In the genomic region with DNA sequence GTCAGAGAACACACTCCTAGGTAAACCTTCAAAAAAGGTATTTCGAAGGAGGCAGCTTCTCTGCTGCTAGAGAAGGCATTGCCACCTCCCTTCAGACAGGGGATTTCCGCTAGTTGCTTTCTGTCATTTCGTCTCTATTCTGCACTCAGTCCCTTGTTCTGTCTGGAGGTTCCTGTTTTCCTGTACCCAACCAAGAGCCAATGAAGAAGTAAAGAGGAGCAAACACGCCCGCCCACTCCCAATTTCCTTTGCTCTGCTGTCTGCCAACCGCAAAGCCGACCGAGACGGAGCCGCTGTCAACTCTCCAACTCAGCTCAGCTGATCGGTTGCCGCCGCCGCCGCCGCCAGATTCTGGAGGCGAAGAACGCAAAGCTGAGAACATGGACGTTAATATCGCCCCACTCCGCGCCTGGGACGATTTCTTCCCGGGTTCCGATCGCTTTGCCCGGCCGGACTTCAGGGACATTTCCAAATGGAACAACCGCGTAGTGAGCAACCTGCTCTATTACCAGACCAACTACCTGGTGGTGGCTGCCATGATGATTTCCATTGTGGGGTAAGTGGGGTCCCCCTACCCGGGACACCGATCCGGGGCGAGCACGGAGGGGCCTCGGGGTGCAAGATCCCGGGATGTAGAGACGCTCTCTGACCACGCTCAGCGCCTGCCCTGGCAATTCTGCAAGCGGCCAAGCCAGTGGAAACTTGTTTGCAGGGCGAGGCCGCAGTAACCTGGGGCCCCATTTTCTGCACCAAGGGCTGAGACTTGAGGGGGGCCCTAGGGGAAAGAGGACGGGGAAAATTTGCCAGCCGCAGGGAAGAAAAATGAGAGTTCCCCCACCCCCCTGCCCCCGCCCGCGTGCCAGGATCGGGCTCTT, we compare ENCODE assay signal across 8 cellular contexts. TPM values are rescaled to one million over a fixed set of nuclear protein-coding genes. Genes with fewer than 3 reads are reported as not detected.
DNase-seq lines count a peak whose midpoint lies in the region; ATAC-seq, FAIRE-seq and TF ChIP-seq lines count a peak whose summit lies in the region.

A gene with protein sequence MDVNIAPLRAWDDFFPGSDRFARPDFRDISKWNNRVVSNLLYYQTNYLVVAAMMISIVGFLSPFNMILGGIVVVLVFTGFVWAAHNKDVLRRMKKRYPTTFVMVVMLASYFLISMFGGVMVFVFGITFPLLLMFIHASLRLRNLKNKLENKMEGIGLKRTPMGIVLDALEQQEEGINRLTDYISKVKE (plus strand): TSS at position 270 of the 875 bp plus-strand sequence. CDS start 111 bp downstream, at position 381.

- H3K4me3 ChIP-seq in breast epithelium (peak within 1 kb of the TSS; percentile 91 to 94 (median 94)), iPS-20b (ENCODE audit: low read length) (peak within 1 kb of the TSS; percentile 81), small intestine (ENCODE audit: low read depth in 1 of 2, low read length in 2 of 2) (peak within 1 kb of the TSS; percentile 91 to 99)

- H3K27me3 ChIP-seq in breast epithelium (no peaks in the 10 kb centered on the region), iPS-20b (ENCODE audit: insufficient read depth, low read length) (0 out of 2 replicates have a peak, but pooled peaks cover 4% of the 10 kb centered on the region), small intestine (ENCODE audit: control insufficient read depth in 2 of 2, insufficient read depth in 2 of 2, low read length in 2 of 2) (no peaks in the 10 kb centered on the region)

- peak; percentile 34 for ATAC-seq in GM18520 (IDR thresholded peaks at IDR 0.05; ENCODE audit: unreplicated experiment)
- ATAC-seq in HG03064 (IDR thresholded peaks at IDR 0.05; ENCODE audit: low read depth, unreplicated experiment), result peak; percentile 34

- peak within 1 kb of the TSS; percentile 97 for H3K27ac ChIP-seq in VCaP
- H3K27ac ChIP-seq in breast epithelium, result peak within 1 kb of the TSS; percentile 92 to 96
- no peak within 1 kb of the TSS for H3K27ac ChIP-seq in iPS-20b (ENCODE audit: low read length)
- peak within 1 kb of the TSS; percentile 91 to 98 for H3K27ac ChIP-seq in small intestine (ENCODE audit: low read depth in 1 of 2, low read length in 1 of 2)

- no peaks in the 10 kb centered on the region for H3K9me3 ChIP-seq in breast epithelium
- no peaks in the 10 kb centered on the region for H3K9me3 ChIP-seq in iPS-20b (ENCODE audit: insufficient read depth, low read depth, low read length)
- no peaks in the 10 kb centered on the region for H3K9me3 ChIP-seq in small intestine (ENCODE audit: control insufficient read depth, low read depth)

- intact Hi-C loops in breast epithelium (cut with DNase I; ENCODE audit: low total_unique reads), result no loop called here

- H3K4me1 ChIP-seq in breast epithelium, result peaks cover 0 to 30% of the 10 kb centered on the region in 2 donors
- peaks cover 30% of the 10 kb centered on the region for H3K4me1 ChIP-seq in iPS-20b (ENCODE audit: insufficient read depth, low read length)
- H3K4me1 ChIP-seq in small intestine (ENCODE audit: control insufficient read depth in 2 of 2, insufficient read depth in 1 of 2, low read depth in 1 of 2, low read length in 1 of 2), result peaks cover 5 to 28% of the 10 kb centered on the region in 2 donors

- no peaks in the 10 kb centered on the region for H3K36me3 ChIP-seq in breast epithelium
- no peaks in the 10 kb centered on the region for H3K36me3 ChIP-seq in iPS-20b (ENCODE audit: insufficient read depth, low read depth, low read length)
- no peaks in the 10 kb centered on the region for H3K36me3 ChIP-seq in small intestine (ENCODE audit: control insufficient read depth in 2 of 2, insufficient read depth in 2 of 2, low read length in 2 of 2)

- TF ChIP-seq CTCF in VCaP (conservative IDR thresholded peaks at IDR 0.05), result no peak
- no peak for TF ChIP-seq CTCF in breast epithelium (IDR thresholded peaks at IDR 0.05)

- DNase-seq in 8988T, result peak; percentile 24
- peak; percentile 65 for DNase-seq in NCI-H2196 treated with DMSO at 0.1 percent for 48 hours (lab: John Stamatoyannopoulos, UW; ENCODE audit: unreplicated experiment)
- peak; percentile 89 to 92 for DNase-seq in breast epithelium (ENCODE audit: low spot score in 2 of 2)
- DNase-seq in small intestine, result peak; percentile 95

- peak within 1 kb of the TSS; percentile 76; the same call in 1 of the 2 replicates for H3K9ac ChIP-seq in iPS-20b (ENCODE audit: low read depth, low read length)

- no peak for FAIRE-seq in small intestine (lab: Jason Lieb, UNC)

- 1% methylated on average over 49 of the region's 49 CpGs for WGBS in small intestine, 3 donors

- no peak for TF ChIP-seq POLR2A in breast epithelium (IDR thresholded peaks at IDR 0.05)

RNA-seq across cellular contexts. Expression of the gene that starts here (rescaled TPM):
- 100 to 1,000 TPM; 123 to 210 (median 174) TPM for total RNA-seq in breast epithelium
- polyA plus RNA-seq in small intestine, result 10 to 100 TPM; 23.0 to 71.4 (median 50.1) TPM

Comparison
In these comparisons a context has a peak if more than half of its experiments do, and no peak if none do; other contexts are left out.
1. DNase-seq: peak in every context shown above with its lines; median percentile 95 in small intestine; 90 in breast epithelium; 65 in NCI-H2196 treated with DMSO at 0.1 percent for 48 hours; 24 in 8988T.